In the genomic region with DNA sequence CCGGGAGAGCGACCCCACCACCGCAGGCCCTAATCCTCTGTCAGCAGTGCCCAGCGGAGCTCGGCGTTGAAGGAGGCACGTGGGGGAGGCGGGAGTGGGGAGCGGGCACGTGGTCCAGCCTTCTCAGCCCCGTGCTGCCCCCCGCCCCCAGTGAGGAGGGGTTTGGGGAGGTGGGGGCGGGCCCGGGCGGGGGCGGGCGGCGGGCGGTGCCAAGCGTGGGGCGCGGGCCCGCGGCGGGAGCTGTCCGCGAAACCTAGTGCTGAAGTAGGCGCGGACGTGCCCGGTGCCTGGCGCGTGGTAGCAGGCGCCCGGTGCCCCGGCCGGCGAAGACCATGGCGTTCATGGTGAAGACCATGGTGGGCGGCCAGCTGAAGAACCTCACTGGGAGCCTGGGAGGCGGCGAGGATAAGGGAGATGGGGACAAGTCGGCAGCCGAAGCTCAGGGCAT, we compare ENCODE assay signal across 9 cellular contexts. TPM values are rescaled to one million over a fixed set of nuclear protein-coding genes. Genes with fewer than 3 reads are reported as not detected.
DNase-seq lines count a peak whose midpoint lies in the region; ATAC-seq, FAIRE-seq and TF ChIP-seq lines count a peak whose summit lies in the region.
"Had no signal": no experiment of that assay in that cellular context is flagged by ENCODE, and none has a peak within 500 bp of the region (broad histone marks: within the 10 kb centered on the region; RNA-seq: fewer than 3 reads in every experiment).

A gene with protein sequence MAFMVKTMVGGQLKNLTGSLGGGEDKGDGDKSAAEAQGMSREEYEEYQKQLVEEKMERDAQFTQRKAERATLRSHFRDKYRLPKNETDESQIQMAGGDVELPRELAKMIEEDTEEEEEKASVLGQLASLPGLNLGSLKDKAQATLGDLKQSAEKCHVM (plus strand): TSS at position 256 of the 448 bp plus-strand sequence. CDS start 77 bp downstream, at position 333.

- no TSS peak for BruUV-seq in K562 (replicated peaks; lab: Mats Ljungman, UMichigan)

- H3K4me1 ChIP-seq in K562 (replicated peaks in 1 of 2; ENCODE audit: control insufficient read depth in 2 of 2, insufficient read depth in 2 of 2, low read length in 2 of 2) (peaks cover 0 to 12% of the 10 kb centered on the region in 2 experiments; a peak in 2 of 5 replicates), mucosa of descending colon (ENCODE audit: low read depth) (no peaks in the 10 kb centered on the region), esophagus squamous epithelium (peaks cover 0 to 14% (median 0%) of the 10 kb centered on the region in 3 donors)

- DNase-seq in Caki2 (ENCODE audit: low read depth): peak; percentile 25
- peak; percentile 25 for DNase-seq in T follicular helper cell (ENCODE audit: low read depth)
- peak; percentile 36 to 91 (median 80) for DNase-seq in K562 (ENCODE audit: extremely low read depth in 1 of 4, low spot score in 3 of 4)
- DNase-seq in mucosa of descending colon: peak in 2 of 3 donors; percentile 66 to 67
- no peak for DNase-seq in cerebellum (ENCODE audit: low spot score)
- no peak for DNase-seq in esophagus squamous epithelium (lab: John Stamatoyannopoulos, UW)
- DNase-seq in NCI-H1092 treated with DMSO at 0.1 percent for 48 hours (lab: John Stamatoyannopoulos, UW): no peak
- no peak for DNase-seq in NK-92 treated with Interleukin-12 subunit alpha and Interleukin-12 subunit beta, amount 100 ng/mL, for 24 hours (lab: John Stamatoyannopoulos, UW)
- DNase-seq: MV-4-11 had no signal

- H3K36me3 ChIP-seq in K562 (ENCODE audit: control insufficient read depth, insufficient read depth, low read length) (no peaks in the 10 kb centered on the region), mucosa of descending colon (ENCODE audit: low read depth) (no peaks in the 10 kb centered on the region), esophagus squamous epithelium (no peaks in the 10 kb centered on the region)

- intact Hi-C loops in K562 (cut with micrococcal nuclease) (no loop called here), mucosa of descending colon (cut with DNase I, micrococcal nuclease) (no loop called here), esophagus squamous epithelium (cut with DNase I) (no loop called here)

- peaks cover 21 to 60% of the 10 kb centered on the region in 2 experiments for H3K27me3 ChIP-seq in K562 (ENCODE audit: control insufficient read depth in 2 of 2, insufficient read depth in 2 of 2, low read length in 2 of 2)
- peaks cover 0 to 56% (median 2%) of the 10 kb centered on the region in 4 donors for H3K27me3 ChIP-seq in esophagus squamous epithelium

- H3K9ac ChIP-seq in K562 (ENCODE audit: insufficient read depth in 1 of 2, low read depth in 2 of 2, low read length in 2 of 2): no peak within 1 kb of the TSS

- TF ChIP-seq RAD21 in K562 (CRISPR knock-in tag; conservative IDR thresholded peaks at IDR 0.05 in 1 of 2, IDR thresholded peaks at IDR 0.05 in 1 of 2): no peak

- H3K27ac ChIP-seq in K562 (ENCODE audit: extremely low read depth, low read depth, low read length) (no peak within 1 kb of the TSS), esophagus squamous epithelium (no peak within 1 kb of the TSS)

- POLR2A ChIA-PET in K562 (lab: Yijun Ruan, JAX): interaction anchor here (0.8 to 1.2 kb wide), 3 partner anchors 10 to 128 kb away, joined by 3 to 4 read pairs (median 4); no protein-coding TSS in a partner anchor

- TF ChIP-seq POLR2A in K562 (conservative IDR thresholded peaks at IDR 0.05): no peak
- no peak for TF ChIP-seq POLR2A in esophagus squamous epithelium (IDR thresholded peaks at IDR 0.05)

- H2AFZ ChIP-seq in K562 (ENCODE audit: low read depth, low read length): no peak within 1 kb of the TSS

- peaks cover 13% of the 10 kb centered on the region; the same call in 1 of the 2 replicates for H4K20me1 ChIP-seq in K562 (replicated peaks; ENCODE audit: control insufficient read depth, insufficient read depth, low read length)

- H3K4me3 ChIP-seq in K562 (no peak within 1 kb of the TSS), mucosa of descending colon (no peak within 1 kb of the TSS), esophagus squamous epithelium (no peak within 1 kb of the TSS)

- no peak within 1 kb of the TSS for H3K4me2 ChIP-seq in K562 (ENCODE audit: insufficient read depth, low read length)

- H3K79me2 ChIP-seq in K562 (ENCODE audit: control insufficient read depth, insufficient read depth, low read length): no peaks in the 10 kb centered on the region

- CTCF ChIA-PET in K562 (lab: Yijun Ruan, JAX; ENCODE audit: low intra/inter-chr PET ratio): no interaction called here

- 3% methylated on average over 15 of the region's 44 CpGs for WGBS in K562 (ENCODE audit: insufficient coverage, low coverage, missing lambda C conversion rate)
- WGBS in esophagus squamous epithelium, 2 donors: 7 to 20% methylated on average over 2 to 10 of the region's 44 CpGs

- no peaks in the 10 kb centered on the region for H3K9me1 ChIP-seq in K562 (ENCODE audit: control insufficient read depth, insufficient read depth, low read length)

- ATAC-seq in K562 (peak; percentile 71), mucosa of descending colon (peak; percentile 78)

- no peak for FAIRE-seq in K562 (lab: Jason Lieb, UNC)

- TF ChIP-seq EP300 in K562 (IDR thresholded peaks at IDR 0.05; ENCODE audit: low read length): no peak

- TF ChIP-seq CTCF in K562 (IDR thresholded peaks at IDR 0.05 in 2 of 3, conservative IDR thresholded peaks at IDR 0.05 in 1 of 3; ENCODE audit: insufficient read depth in 2 of 3, low read depth in 1 of 3, low read length in 3 of 3) (no peak), mucosa of descending colon (IDR thresholded peaks at IDR 0.05) (no peak), esophagus squamous epithelium (IDR thresholded peaks at IDR 0.05) (no peak)

- in situ Hi-C loops in Caki2 (cut with HindIII; ENCODE audit: low pct_unique_long_range_greater_than_20kb, low sequenced_read_pairs) (no loop called here), K562 (cut with MboI) (no loop called here)

- no peaks in the 10 kb centered on the region for H3K9me3 ChIP-seq in K562 (replicated peaks; ENCODE audit: control insufficient read depth, insufficient read depth, low read depth, low read length)
- no peaks in the 10 kb centered on the region for H3K9me3 ChIP-seq in mucosa of descending colon
- H3K9me3 ChIP-seq in esophagus squamous epithelium: no peaks in the 10 kb centered on the region

TF ChIP-seq in K562, 482 proteins besides CTCF, POLR2A, EP300 and RAD21 (continues in another document):
- TF ChIP-seq, protein P1, sequence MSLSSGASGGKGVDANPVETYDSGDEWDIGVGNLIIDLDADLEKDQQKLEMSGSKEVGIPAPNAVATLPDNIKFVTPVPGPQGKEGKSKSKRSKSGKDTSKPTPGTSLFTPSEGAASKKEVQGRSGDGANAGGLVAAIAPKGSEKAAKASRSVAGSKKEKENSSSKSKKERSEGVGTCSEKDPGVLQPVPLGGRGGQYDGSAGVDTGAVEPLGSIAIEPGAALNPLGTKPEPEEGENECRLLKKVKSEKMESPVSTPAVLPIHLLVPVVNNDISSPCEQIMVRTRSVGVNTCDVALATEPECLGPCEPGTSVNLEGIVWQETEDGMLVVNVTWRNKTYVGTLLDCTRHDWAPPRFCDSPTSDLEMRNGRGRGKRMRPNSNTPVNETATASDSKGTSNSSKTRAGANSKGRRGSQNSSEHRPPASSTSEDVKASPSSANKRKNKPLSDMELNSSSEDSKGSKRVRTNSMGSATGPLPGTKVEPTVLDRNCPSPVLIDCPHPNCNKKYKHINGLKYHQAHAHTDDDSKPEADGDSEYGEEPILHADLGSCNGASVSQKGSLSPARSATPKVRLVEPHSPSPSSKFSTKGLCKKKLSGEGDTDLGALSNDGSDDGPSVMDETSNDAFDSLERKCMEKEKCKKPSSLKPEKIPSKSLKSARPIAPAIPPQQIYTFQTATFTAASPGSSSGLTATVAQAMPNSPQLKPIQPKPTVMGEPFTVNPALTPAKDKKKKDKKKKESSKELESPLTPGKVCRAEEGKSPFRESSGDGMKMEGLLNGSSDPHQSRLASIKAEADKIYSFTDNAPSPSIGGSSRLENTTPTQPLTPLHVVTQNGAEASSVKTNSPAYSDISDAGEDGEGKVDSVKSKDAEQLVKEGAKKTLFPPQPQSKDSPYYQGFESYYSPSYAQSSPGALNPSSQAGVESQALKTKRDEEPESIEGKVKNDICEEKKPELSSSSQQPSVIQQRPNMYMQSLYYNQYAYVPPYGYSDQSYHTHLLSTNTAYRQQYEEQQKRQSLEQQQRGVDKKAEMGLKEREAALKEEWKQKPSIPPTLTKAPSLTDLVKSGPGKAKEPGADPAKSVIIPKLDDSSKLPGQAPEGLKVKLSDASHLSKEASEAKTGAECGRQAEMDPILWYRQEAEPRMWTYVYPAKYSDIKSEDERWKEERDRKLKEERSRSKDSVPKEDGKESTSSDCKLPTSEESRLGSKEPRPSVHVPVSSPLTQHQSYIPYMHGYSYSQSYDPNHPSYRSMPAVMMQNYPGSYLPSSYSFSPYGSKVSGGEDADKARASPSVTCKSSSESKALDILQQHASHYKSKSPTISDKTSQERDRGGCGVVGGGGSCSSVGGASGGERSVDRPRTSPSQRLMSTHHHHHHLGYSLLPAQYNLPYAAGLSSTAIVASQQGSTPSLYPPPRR (CRISPR knock-in tag; IDR thresholded peaks at IDR 0.05; ENCODE audit: borderline replicate concordance): no peak
- no peak for TF ChIP-seq PURB (CRISPR knock-in tag; IDR thresholded peaks at IDR 0.05; ENCODE audit: low read depth)
- TF ChIP-seq POLR3A (IDR thresholded peaks at IDR 0.05; ENCODE audit: borderline replicate concordance, extremely low read depth, insufficient read depth, insufficient read length): no peak

RNA-seq across cellular contexts. Expression of the gene that starts here (rescaled TPM):
- total RNA-seq in Caki2 (2014; rRNA removed; shearing (Covaris generic); ENCODE audit: low replicate concordance): not detected in 2 replicates
- not detected in 2 replicates for total RNA-seq in K562 (2011; cell fraction: chromatin; rRNA removed; ENCODE audit: low replicate concordance)
- total RNA-seq in K562 (2011; cell fraction: nucleolus; rRNA removed): not detected in 2 replicates
- not detected in 2 replicates for total RNA-seq in K562 (2011; cell fraction: nucleoplasm; rRNA removed)
- total RNA-seq in K562 (2014; rRNA removed) (not detected in 2 replicates), K562 (2014; rRNA removed; fragmentation: Illumina TruSeq; extraction: Trizol) (not detected in 2 replicates), K562 (2015; rRNA removed; fragmentation: Illumina TruSeq; extraction: Trizol) (not detected in 2 replicates), K562 (2021) (not detected in 2 replicates), mucosa of descending colon (under 1 TPM in 2 of 3 donors, not detected in 1; 0.16 to 0.19 TPM), cerebellum (1.00 TPM), esophagus squamous epithelium (under 1 TPM in 1 of 4 donors, not detected in 3; 0.11 TPM)
- polyA plus RNA-seq in K562 (2011; rRNA removed) (not detected in 2 replicates), K562 (2014; fragmentation: Illumina TruSeq; extraction: Trizol) (not detected in 2 replicates), K562 (2014; fragmentation: Nextera tagmentation; extraction: Ambion mirVana) (not detected), K562 (2014; rRNA removed) (not detected in 2 replicates)
- polyA plus RNA-seq in K562 (2011; cell fraction: cytosol; rRNA removed): 0.04 TPM in 1 of 2 replicates, not detected in the other
- 0.04 TPM in 1 of 2 replicates, not detected in the other for polyA plus RNA-seq in K562 (2011; cell fraction: nucleus; rRNA removed)
- polyA plus RNA-seq in K562 (2012): not detected in 2 replicates
- polyA minus RNA-seq in K562 (2011; rRNA and poly(A)+ RNA removed): not detected in 2 replicates
- polyA minus RNA-seq in K562 (2011; cell fraction: cytosol; rRNA and poly(A)+ RNA removed): not detected in 2 replicates
- polyA minus RNA-seq in K562 (2011; cell fraction: nucleus; rRNA and poly(A)+ RNA removed): not detected in 2 replicates

Comparison
In these comparisons a context has a peak if more than half of its experiments do, and no peak if none do; other contexts are left out.
1. Peak in DNase-seq in Caki2; RNA of the gene not detected or under 1 TPM.
2. Peak in DNase-seq and ATAC-seq in K562; RNA of the gene not detected or under 1 TPM.
3. Peak in DNase-seq and ATAC-seq in mucosa of descending colon; RNA of the gene not detected or under 1 TPM.